ENCODE assay signal across 5 cellular contexts in genomic region chr15:53445531-53445930, GRCh38.
"Had no signal": no experiment of that assay in that cellular context is flagged by ENCODE, and none has a peak within 500 bp of the region (broad histone marks: within the 10 kb centered on the region; RNA-seq: fewer than 3 reads in every experiment).

No MANE protein-coding gene starts in this region.

- ATAC-seq: K562 had no signal

- DNase-seq: IMR-90, KBM-7 had no signal

- H3K27ac ChIP-seq: HL-60 had no signal

- FAIRE-seq: HTR-8/SVneo, K562 had no signal

- H3K4me3 ChIP-seq: K562 had no signal
